In the genomic region with DNA sequence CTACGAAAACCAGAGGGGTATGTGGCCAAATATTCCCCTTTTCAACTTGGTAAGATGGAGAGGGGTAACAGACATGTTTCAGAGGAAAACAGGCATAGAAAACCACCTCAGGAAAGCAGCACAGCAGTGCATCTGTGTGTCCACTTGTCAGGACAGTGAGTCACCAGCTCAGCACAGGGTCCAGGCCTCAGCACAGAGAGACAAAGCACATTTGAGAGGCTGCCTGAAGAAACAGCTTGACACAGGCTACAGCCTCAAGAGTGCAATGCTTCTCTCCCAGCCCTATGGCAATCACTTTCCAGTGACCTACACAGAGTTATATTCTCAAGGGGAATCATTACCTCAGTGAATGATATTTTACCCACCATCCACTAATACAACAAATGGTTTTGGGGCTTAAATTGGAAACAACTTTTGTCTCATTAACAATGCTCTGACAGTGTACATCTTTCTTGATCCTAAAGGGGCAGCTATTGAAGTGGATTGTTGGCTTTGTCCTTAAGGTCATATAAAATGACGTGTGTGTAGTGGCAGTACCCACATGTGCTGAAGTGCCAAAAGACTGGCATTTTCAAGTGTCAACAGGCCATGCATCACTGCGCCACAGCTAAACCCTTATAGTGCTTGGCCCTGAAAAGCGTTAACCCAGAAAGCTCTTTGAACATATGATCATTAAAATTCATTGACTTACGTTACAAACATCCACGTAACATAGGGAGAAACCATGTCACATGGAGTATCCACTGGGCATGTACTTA, we compare ENCODE assay signal across 15 cellular contexts. TPM values are rescaled to one million over a fixed set of nuclear protein-coding genes. Genes with fewer than 3 reads are reported as not detected.
DNase-seq lines count a peak whose midpoint lies in the region; ATAC-seq and TF ChIP-seq lines count a peak whose summit lies in the region.
"Had no signal": no experiment of that assay in that cellular context is flagged by ENCODE, and none has a peak within 500 bp of the region (broad histone marks: within the 10 kb centered on the region; RNA-seq: fewer than 3 reads in every experiment).

No MANE protein-coding gene starts in this region.

- H3K27me3 ChIP-seq in CD4-positive, alpha-beta T cell (ENCODE audit: control insufficient read depth, insufficient read depth, low read length): no peaks in the 10 kb centered on the region
- no peaks in the 10 kb centered on the region for H3K27me3 ChIP-seq in endodermal cell (ENCODE audit: control insufficient read depth, insufficient read depth, low read length, poor library complexity, severe bottlenecking)

- peaks cover 19% of the 10 kb centered on the region for H3K4me1 Mint-ChIP-seq in CD4-positive, alpha-beta T cell (ENCODE audit: low read depth)
- H3K4me1 Mint-ChIP-seq in T-helper 2 cell treated with Interferon-gamma antibody and Interleukin-4, amounts not matched to agents 5 μg/mL and 100 μg/mL, for 36 hours (ENCODE audit: low read depth): peaks cover 11% of the 10 kb centered on the region
- H3K4me1 Mint-ChIP-seq in endodermal cell: peaks cover 12% of the 10 kb centered on the region

- no peaks in the 10 kb centered on the region for H3K27me3 Mint-ChIP-seq in CD4-positive, alpha-beta T cell
- H3K27me3 Mint-ChIP-seq in T-helper 2 cell treated with Interferon-gamma antibody and Interleukin-4, amounts not matched to agents 5 μg/mL and 100 μg/mL, for 36 hours (ENCODE audit: low read depth): no peaks in the 10 kb centered on the region
- H3K27me3 Mint-ChIP-seq in endodermal cell (ENCODE audit: insufficient read depth): peaks cover 7% of the 10 kb centered on the region
- H3K27me3 Mint-ChIP-seq: activated naive CD4-positive, alpha-beta T cell treated with anti-CD3 and anti-CD28 coated beads, Interleukin-2, amount 10 ng/mL, durations not matched to agents 7 days and 5 days; dendritic cell treated with granulocyte-macrophage colony-stimulating factor and Interleukin-4, amounts not matched to agents 40 ng/mL and 50 ng/mL, for 4 days had no signal

- POLR2A ChIA-PET in CD4-positive, alpha-beta T cell (lab: Charles Lee): no interaction called here

- H3K4me3 Mint-ChIP-seq in CD4-positive, alpha-beta T cell: no peak overlapping the region
- H3K4me3 Mint-ChIP-seq in T-helper 2 cell treated with Interferon-gamma antibody and Interleukin-4, amounts not matched to agents 5 μg/mL and 100 μg/mL, for 36 hours: no peak overlapping the region
- H3K4me3 Mint-ChIP-seq in endodermal cell: no peak overlapping the region
- H3K4me3 Mint-ChIP-seq: activated naive CD4-positive, alpha-beta T cell treated with anti-CD3 and anti-CD28 coated beads, Interleukin-2, amount 10 ng/mL, durations not matched to agents 7 days and 5 days; dendritic cell treated with granulocyte-macrophage colony-stimulating factor and Interleukin-4, amounts not matched to agents 40 ng/mL and 50 ng/mL, for 4 days had no signal

- H3K27ac Mint-ChIP-seq in CD4-positive, alpha-beta T cell: peak overlapping the region; percentile 58
- H3K27ac Mint-ChIP-seq in T-helper 2 cell treated with Interferon-gamma antibody and Interleukin-4, amounts not matched to agents 5 μg/mL and 100 μg/mL, for 36 hours: no peak overlapping the region
- no peak overlapping the region for H3K27ac Mint-ChIP-seq in endodermal cell
- H3K27ac Mint-ChIP-seq: activated naive CD4-positive, alpha-beta T cell treated with anti-CD3 and anti-CD28 coated beads, Interleukin-2, amount 10 ng/mL, durations not matched to agents 7 days and 5 days; dendritic cell treated with granulocyte-macrophage colony-stimulating factor and Interleukin-4, amounts not matched to agents 40 ng/mL and 50 ng/mL, for 4 days had no signal

- H3K9ac ChIP-seq in endodermal cell (ENCODE audit: extremely low read depth, low read length, poor library complexity, severe bottlenecking): no peak overlapping the region
- H3K9ac ChIP-seq: KMS-11 had no signal

- CTCF ChIA-PET in CD4-positive, alpha-beta T cell (lab: Charles Lee): no interaction called here

- H3K4me3 ChIP-seq in fibroblast of villous mesenchyme (ENCODE audit: low read depth, low read length) (no peak overlapping the region), endodermal cell (ENCODE audit: low read length) (no peak overlapping the region)

- H3K9me3 ChIP-seq in CD4-positive, alpha-beta T cell (ENCODE audit: control insufficient read depth, low read length): no peaks in the 10 kb centered on the region
- peaks cover 19% of the 10 kb centered on the region for H3K9me3 ChIP-seq in endodermal cell (ENCODE audit: control insufficient read depth, low read length)

- no peak for TF ChIP-seq CTCF in CD4-positive, alpha-beta T cell (IDR thresholded peaks at IDR 0.05)
- TF ChIP-seq CTCF in fibroblast of villous mesenchyme (IDR thresholded peaks at IDR 0.05; ENCODE audit: insufficient read depth, low read depth, low read length) (no peak), endodermal cell (conservative IDR thresholded peaks at IDR 0.05) (no peak)

- intact Hi-C loops in CD4-positive, alpha-beta T cell (cut with DNase I, micrococcal nuclease): no loop called here

- WGBS in endodermal cell (ENCODE audit: insufficient coverage in 1 of 2, insufficient read length in 1 of 2), 2 experiments: 92 to 98% methylated on average over 5 to 6 of the region's 6 CpGs

- no peaks in the 10 kb centered on the region for H3K4me1 ChIP-seq in endodermal cell (ENCODE audit: control insufficient read depth, insufficient read depth, low read length)

- no peak for ATAC-seq in CD4-positive, alpha-beta T cell (ENCODE audit: poor library complexity)

- H3K27ac ChIP-seq in CD4-positive, alpha-beta T cell (ENCODE audit: low read depth, low read length): no peak overlapping the region
- no peak overlapping the region for H3K27ac ChIP-seq in endodermal cell (ENCODE audit: low read depth, low read length)
- H3K27ac ChIP-seq: KMS-11 had no signal

- peaks cover 36% of the 10 kb centered on the region for H3K36me3 ChIP-seq in endodermal cell (ENCODE audit: control insufficient read depth, insufficient read depth, low read length)

- DNase-seq in CD4-positive, alpha-beta T cell: no peak
- DNase-seq in M059J (ENCODE audit: low read depth) (peak; percentile 22), fibroblast of villous mesenchyme (ENCODE audit: low read depth) (peak; percentile 28), midbrain (lab: John Stamatoyannopoulos, UW) (peak; percentile 23), NCI-H2029 (lab: John Stamatoyannopoulos, UW) (no peak), endodermal cell (no peak), NCI-H1436 treated with DMSO at 0.1 percent for 48 hours (lab: John Stamatoyannopoulos, UW) (no peak)
- DNase-seq in T-helper 2 cell treated with Interferon-gamma antibody and Interleukin-4, amounts not matched to agents 5 μg/mL and 100 μg/mL, for 36 hours (ENCODE audit: low spot score): no peak
- DNase-seq: activated CD4-positive, alpha-beta T cell treated with anti-CD3 and anti-CD28 coated beads, Interleukin-2, amount 50 U/mL, for 48 hours; activated naive CD4-positive, alpha-beta T cell treated with anti-CD3 and anti-CD28 coated beads, Interleukin-2, amount 10 ng/mL, durations not matched to agents 7 days and 5 days; glutamatergic neuron; mammary epithelial cell; T-helper 2 cell had no signal

- H3K9me3 Mint-ChIP-seq in CD4-positive, alpha-beta T cell: peaks cover 7% of the 10 kb centered on the region
- peaks cover 22% of the 10 kb centered on the region for H3K9me3 Mint-ChIP-seq in T-helper 2 cell treated with Interferon-gamma antibody and Interleukin-4, amounts not matched to agents 5 μg/mL and 100 μg/mL, for 36 hours
- peaks cover 22% of the 10 kb centered on the region for H3K9me3 Mint-ChIP-seq in endodermal cell

- H3K36me3 Mint-ChIP-seq in CD4-positive, alpha-beta T cell (ENCODE audit: low read depth): peaks cover 98% of the 10 kb centered on the region
- H3K36me3 Mint-ChIP-seq in T-helper 2 cell treated with Interferon-gamma antibody and Interleukin-4, amounts not matched to agents 5 μg/mL and 100 μg/mL, for 36 hours (ENCODE audit: low read depth): peaks cover 94% of the 10 kb centered on the region
- peaks cover 58% of the 10 kb centered on the region for H3K36me3 Mint-ChIP-seq in endodermal cell (ENCODE audit: low read depth)

RNA-seq across cellular contexts. Expression of a gene that starts 46.4 kb away (rescaled TPM):
- total RNA-seq in CD4-positive, alpha-beta T cell: 1 to 10 TPM; 5.8 to 6.8 TPM
- total RNA-seq in M059J (2014; rRNA removed; shearing (Covaris generic)): 5.9 and 14.2 TPM in 2 replicates
- 38.3 and 58.3 TPM in 2 replicates for total RNA-seq in fibroblast of villous mesenchyme
- 10 to 100 TPM; 22.8 to 36.0 TPM for total RNA-seq in endodermal cell
- 15.2 TPM for polyA plus RNA-seq in endodermal cell (2013, experiment 1 of 2)
- 14.9 TPM for polyA plus RNA-seq in endodermal cell (2013, experiment 2 of 2)

Comparison
In these comparisons a context has a peak if more than half of its experiments do, and no peak if none do; other contexts are left out.
1. DNase-seq: peak in M059J (single experiment), fibroblast of villous mesenchyme (single experiment) and midbrain (single experiment); none in CD4-positive, alpha-beta T cell (0 of 10), NCI-H2029 (single experiment), T-helper 2 cell treated with Interferon-gamma antibody and Interleukin-4, amounts not matched to agents 5 μg/mL and 100 μg/mL, for 36 hours (single experiment), endodermal cell (single experiment) and NCI-H1436 treated with DMSO at 0.1 percent for 48 hours (single experiment).